Comparison of ENCODE assay signal across 22 cellular contexts in genomic region chr6:75307364-75308004, GRCh38.
"Had no signal": no experiment of that assay in that cellular context is flagged by ENCODE, and none has a peak within 500 bp of the region (broad histone marks: within the 10 kb centered on the region; RNA-seq: fewer than 3 reads in every experiment).

No MANE protein-coding gene starts in this region.

- H3K27me3 ChIP-seq: Peyer's patch, SJCRH30 had no signal

- DNase-seq: KBM-7; NCI-H1092 treated with DMSO at 0.1 percent for 48 hours; NCI-H1436; NCI-H187; NCI-H2029; NCI-H2081 treated with DMSO at 0.1 percent for 48 hours; NCI-H2171; NCI-H226; NCI-H446; NCI-H510A; NCI-H524 treated with DMSO at 0.1 percent for 48 hours; NCI-H69; NCI-H774; NK-92 treated with Interleukin-12 subunit alpha and Interleukin-12 subunit beta, amount 100 ng/mL, for 24 hours; OCI-M1; PC-9; Peyer's patch; SHP77 treated with DMSO at 0.1 percent for 48 hours; SJCRH30; SW 1271; T-cell had no signal

- H3K9me3 ChIP-seq: Peyer's patch, SJCRH30 had no signal

- H3K27ac ChIP-seq: PC-9, Peyer's patch, SJCRH30 had no signal

- H2AFZ ChIP-seq: PC-9 had no signal

- H3K4me2 ChIP-seq: PC-9 had no signal

- ATAC-seq: Right ventricle myocardium inferior, T-cell had no signal

- H3K4me3 ChIP-seq: PC-9, Peyer's patch, SJCRH30 had no signal

- H3K4me1 ChIP-seq: Peyer's patch had no signal

- H3K36me3 ChIP-seq: Peyer's patch, SJCRH30 had no signal
